ENCODE assay signal across 8 cellular contexts in the genomic region with DNA sequence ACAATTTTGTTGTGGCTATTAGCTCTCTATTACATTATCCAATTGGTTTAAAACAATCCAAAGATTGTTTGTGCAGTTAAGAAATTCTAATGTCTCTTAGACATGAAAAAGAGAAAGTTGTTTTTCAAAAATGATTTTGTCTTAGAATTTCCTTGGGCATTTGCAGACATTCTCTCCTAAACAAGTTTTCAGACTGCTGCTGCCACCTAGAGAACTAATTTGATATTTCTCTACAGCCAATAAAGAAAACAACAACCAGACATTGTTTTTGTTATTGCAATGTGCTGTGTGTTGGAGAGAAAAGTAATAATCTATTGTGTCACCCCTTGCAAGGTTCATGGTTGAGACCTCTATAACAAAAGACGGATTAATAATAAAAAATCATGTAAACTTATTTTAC.
DNase-seq lines count a peak whose midpoint lies in the region; ATAC-seq and TF ChIP-seq lines count a peak whose summit lies in the region.

No MANE protein-coding gene starts in this region.

- no peaks in the 10 kb centered on the region for H3K9me3 ChIP-seq in HEK293 (ENCODE audit: control insufficient read depth, insufficient read depth, low read depth, low read length)

- peaks cover 16% of the 10 kb centered on the region for H3K4me1 ChIP-seq in HEK293 (ENCODE audit: control insufficient read depth, insufficient read depth, low read length)

- POLR2A ChIA-PET in HEK293 (lab: Yijun Ruan, JAX), result no interaction called here

- CTCF ChIA-PET in HEK293 (lab: Yijun Ruan, JAX), result interaction anchor here (0.6 to 2.4 kb wide), 10 partner anchors 14 to 1283 kb away, joined by 3 to 12 read pairs (median 4); no protein-coding TSS in a partner anchor

- H3K4me3 Mint-ChIP-seq in T-helper 2 cell treated with Interferon-gamma antibody and Interleukin-4, amounts not matched to agents 5 μg/mL and 100 μg/mL, for 36 hours, result no peak overlapping the region

- no peaks in the 10 kb centered on the region for H3K36me3 Mint-ChIP-seq in T-helper 2 cell treated with Interferon-gamma antibody and Interleukin-4, amounts not matched to agents 5 μg/mL and 100 μg/mL, for 36 hours (ENCODE audit: low read depth)

- H3K27ac ChIP-seq in HEK293 (ENCODE audit: extremely low read depth, low read depth, low read length), result no peak overlapping the region

- ATAC-seq in HG02588 (IDR thresholded peaks at IDR 0.05; ENCODE audit: unreplicated experiment) (no peak), GM18520 (IDR thresholded peaks at IDR 0.05; ENCODE audit: unreplicated experiment) (no peak)
- no peak for ATAC-seq in stimulated activated naive CD8-positive, alpha-beta T cell treated with anti-CD3 and anti-CD28 coated beads, Interleukin-15, Interleukin-2, amounts not matched to agents 100 U/mL and 50 U/mL, for 24 hours

- H3K4me1 Mint-ChIP-seq in T-helper 2 cell treated with Interferon-gamma antibody and Interleukin-4, amounts not matched to agents 5 μg/mL and 100 μg/mL, for 36 hours (ENCODE audit: low read depth), result no peaks in the 10 kb centered on the region

- no peaks in the 10 kb centered on the region for H3K27me3 Mint-ChIP-seq in T-helper 2 cell treated with Interferon-gamma antibody and Interleukin-4, amounts not matched to agents 5 μg/mL and 100 μg/mL, for 36 hours (ENCODE audit: low read depth)

- DNase-seq in NCI-H345 (lab: John Stamatoyannopoulos, UW) (peak; percentile 31), dedifferentiated amniotic fluid mesenchymal stem cell (ENCODE audit: extremely low spot score) (peak; percentile 40), pons (ENCODE audit: low spot score) (peak; percentile 60)
- no peak for DNase-seq in stimulated activated naive CD8-positive, alpha-beta T cell treated with anti-CD3 and anti-CD28 coated beads, Interleukin-15, Interleukin-2, amounts not matched to agents 100 U/mL and 50 U/mL, for 24 hours
- no peak for DNase-seq in T-helper 2 cell treated with Interferon-gamma antibody and Interleukin-4, amounts not matched to agents 5 μg/mL and 100 μg/mL, for 36 hours (ENCODE audit: low spot score)

- H3K4me3 ChIP-seq in HEK293 (ENCODE audit: low read depth, low read length), result no peak overlapping the region

- peaks cover 6% of the 10 kb centered on the region for H3K9me3 Mint-ChIP-seq in T-helper 2 cell treated with Interferon-gamma antibody and Interleukin-4, amounts not matched to agents 5 μg/mL and 100 μg/mL, for 36 hours

- H3K27ac Mint-ChIP-seq in T-helper 2 cell treated with Interferon-gamma antibody and Interleukin-4, amounts not matched to agents 5 μg/mL and 100 μg/mL, for 36 hours, result no peak overlapping the region

- H3K36me3 ChIP-seq in HEK293 (ENCODE audit: control insufficient read depth in 2 of 2, insufficient read depth in 1 of 2, low read length in 2 of 2), result no peaks in the 10 kb centered on the region

- TF ChIP-seq CTCF in HEK293 (tag by site-specific recombination; IDR thresholded peaks at IDR 0.05), result peak; percentile 14; the same call in 1 of the 2 replicates

TF ChIP-seq in HEK293, 187 proteins besides CTCF, POLR2A, EP300 and RAD21:
- TF ChIP-seq OVOL3 (tag by site-specific recombination; IDR thresholded peaks at IDR 0.05) (no peak), ZFHX2 (tag by site-specific recombination; conservative IDR thresholded peaks at IDR 0.05) (no peak), ZNF654 (tag by site-specific recombination; IDR thresholded peaks at IDR 0.05; ENCODE audit: low read depth) (peak; percentile 48)
- TF ChIP-seq, protein P1, sequence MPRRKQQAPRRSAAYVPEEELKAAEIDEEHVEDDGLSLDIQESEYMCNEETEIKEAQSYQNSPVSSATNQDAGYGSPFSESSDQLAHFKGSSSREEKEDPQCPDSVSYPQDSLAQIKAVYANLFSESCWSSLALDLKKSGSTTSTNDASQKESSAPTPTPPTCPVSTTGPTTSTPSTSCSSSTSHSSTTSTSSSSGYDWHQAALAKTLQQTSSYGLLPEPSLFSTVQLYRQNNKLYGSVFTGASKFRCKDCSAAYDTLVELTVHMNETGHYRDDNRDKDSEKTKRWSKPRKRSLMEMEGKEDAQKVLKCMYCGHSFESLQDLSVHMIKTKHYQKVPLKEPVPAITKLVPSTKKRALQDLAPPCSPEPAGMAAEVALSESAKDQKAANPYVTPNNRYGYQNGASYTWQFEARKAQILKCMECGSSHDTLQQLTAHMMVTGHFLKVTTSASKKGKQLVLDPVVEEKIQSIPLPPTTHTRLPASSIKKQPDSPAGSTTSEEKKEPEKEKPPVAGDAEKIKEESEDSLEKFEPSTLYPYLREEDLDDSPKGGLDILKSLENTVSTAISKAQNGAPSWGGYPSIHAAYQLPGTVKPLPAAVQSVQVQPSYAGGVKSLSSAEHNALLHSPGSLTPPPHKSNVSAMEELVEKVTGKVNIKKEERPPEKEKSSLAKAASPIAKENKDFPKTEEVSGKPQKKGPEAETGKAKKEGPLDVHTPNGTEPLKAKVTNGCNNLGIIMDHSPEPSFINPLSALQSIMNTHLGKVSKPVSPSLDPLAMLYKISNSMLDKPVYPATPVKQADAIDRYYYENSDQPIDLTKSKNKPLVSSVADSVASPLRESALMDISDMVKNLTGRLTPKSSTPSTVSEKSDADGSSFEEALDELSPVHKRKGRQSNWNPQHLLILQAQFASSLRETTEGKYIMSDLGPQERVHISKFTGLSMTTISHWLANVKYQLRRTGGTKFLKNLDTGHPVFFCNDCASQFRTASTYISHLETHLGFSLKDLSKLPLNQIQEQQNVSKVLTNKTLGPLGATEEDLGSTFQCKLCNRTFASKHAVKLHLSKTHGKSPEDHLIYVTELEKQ (tag by site-specific recombination; IDR thresholded peaks at IDR 0.05; ENCODE audit: borderline replicate concordance), result no peak

Comparison
In these comparisons a context has a peak if more than half of its experiments do, and no peak if none do; other contexts are left out.
1. DNase-seq: peak in NCI-H345 (single experiment), dedifferentiated amniotic fluid mesenchymal stem cell (single experiment) and pons (single experiment); none in stimulated activated naive CD8-positive, alpha-beta T cell treated with anti-CD3 and anti-CD28 coated beads, Interleukin-15, Interleukin-2, amounts not matched to agents 100 U/mL and 50 U/mL, for 24 hours (single experiment) and T-helper 2 cell treated with Interferon-gamma antibody and Interleukin-4, amounts not matched to agents 5 μg/mL and 100 μg/mL, for 36 hours (single experiment).